Comparison of ENCODE assay signal across 25 cellular contexts in the genomic region with DNA sequence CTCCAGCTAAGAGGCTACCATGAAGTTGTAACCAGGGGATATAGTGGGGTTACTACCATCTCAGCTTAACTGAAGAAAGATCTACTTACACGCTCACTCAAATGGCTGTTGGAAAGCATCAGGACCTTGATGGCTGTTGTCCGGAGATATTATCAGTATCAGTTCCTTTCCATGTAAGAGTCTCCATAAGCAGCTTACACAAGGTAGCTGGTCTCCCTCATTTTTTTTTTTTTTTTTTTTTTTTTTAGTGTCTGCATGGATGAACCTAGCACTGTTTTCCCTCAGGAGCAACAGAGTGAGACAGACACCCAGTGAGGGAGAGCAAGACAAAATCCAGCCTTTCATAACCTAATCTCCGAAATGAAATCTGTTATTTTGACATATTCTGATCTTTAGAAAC.
DNase-seq lines count a peak whose midpoint lies in the region; ATAC-seq, FAIRE-seq and TF ChIP-seq lines count a peak whose summit lies in the region.
"Had no signal": no experiment of that assay in that cellular context is flagged by ENCODE, and none has a peak within 500 bp of the region (broad histone marks: within the 10 kb centered on the region; RNA-seq: fewer than 3 reads in every experiment).

No MANE protein-coding gene starts in this region.

- TF ChIP-seq CTCF in D721Med (IDR thresholded peaks at IDR 0.05; ENCODE audit: insufficient read depth, missing control alignments), result no peak

- no peak for ATAC-seq in GM19463 (IDR thresholded peaks at IDR 0.05; ENCODE audit: unreplicated experiment)
- ATAC-seq: A549; CD8-positive, alpha-beta T cell had no signal

- DNase-seq in D721Med (ENCODE audit: insufficient read length, low spot score), result no peak
- DNase-seq in SK-N-DZ (ENCODE audit: low spot score), result peak; percentile 90
- no peak for DNase-seq in C1 segment of cervical spinal cord (lab: John Stamatoyannopoulos, UW)
- DNase-seq: 8988T; ACHN; AML-193; BE2C; Caco-2; Calu3; CD4-positive, alpha-beta memory T cell; CD4-positive, alpha-beta T cell; CD4-positive, CD25-positive, alpha-beta regulatory T cell; CD8-positive, alpha-beta memory T cell; CD8-positive, alpha-beta T cell; COR-L47; DMS 273 treated with DMSO at 0.1 percent for 48 hours; DMS153; DMS53; DMS79; DMS79 treated with DMSO at 0.1 percent for 48 hours; DND-41; EL had no signal

- FAIRE-seq in D721Med (lab: Jason Lieb, UNC), result peak; percentile 41
- FAIRE-seq: A204.1, A549 had no signal
